2 cellular contexts compared by ENCODE assay signal in genomic region chr18:9016819-9017169, GRCh38.
A peak's percentile ranks its signal among the peaks of the same experiment; 100 is the strongest.
TF ChIP-seq lines count a peak whose summit lies in the region.

No MANE protein-coding gene starts in this region.

TF ChIP-seq in IMR-90, 13 proteins besides CTCF, POLR2A, EP300 and RAD21:
- TF ChIP-seq, protein P1, sequence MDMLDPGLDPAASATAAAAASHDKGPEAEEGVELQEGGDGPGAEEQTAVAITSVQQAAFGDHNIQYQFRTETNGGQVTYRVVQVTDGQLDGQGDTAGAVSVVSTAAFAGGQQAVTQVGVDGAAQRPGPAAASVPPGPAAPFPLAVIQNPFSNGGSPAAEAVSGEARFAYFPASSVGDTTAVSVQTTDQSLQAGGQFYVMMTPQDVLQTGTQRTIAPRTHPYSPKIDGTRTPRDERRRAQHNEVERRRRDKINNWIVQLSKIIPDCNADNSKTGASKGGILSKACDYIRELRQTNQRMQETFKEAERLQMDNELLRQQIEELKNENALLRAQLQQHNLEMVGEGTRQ (IDR thresholded peaks at IDR 0.05; ENCODE audit: low read depth, low read length) = no peak
- no peak for TF ChIP-seq MAFK (IDR thresholded peaks at IDR 0.05; ENCODE audit: low read depth, low read length)
- TF ChIP-seq FOS (IDR thresholded peaks at IDR 0.05; ENCODE audit: low read depth, low read length) = no peak
- TF ChIP-seq, protein P2, sequence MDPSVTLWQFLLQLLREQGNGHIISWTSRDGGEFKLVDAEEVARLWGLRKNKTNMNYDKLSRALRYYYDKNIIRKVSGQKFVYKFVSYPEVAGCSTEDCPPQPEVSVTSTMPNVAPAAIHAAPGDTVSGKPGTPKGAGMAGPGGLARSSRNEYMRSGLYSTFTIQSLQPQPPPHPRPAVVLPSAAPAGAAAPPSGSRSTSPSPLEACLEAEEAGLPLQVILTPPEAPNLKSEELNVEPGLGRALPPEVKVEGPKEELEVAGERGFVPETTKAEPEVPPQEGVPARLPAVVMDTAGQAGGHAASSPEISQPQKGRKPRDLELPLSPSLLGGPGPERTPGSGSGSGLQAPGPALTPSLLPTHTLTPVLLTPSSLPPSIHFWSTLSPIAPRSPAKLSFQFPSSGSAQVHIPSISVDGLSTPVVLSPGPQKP (IDR thresholded peaks at IDR 0.05; ENCODE audit: borderline replicate concordance, low read depth, low read length) = no peak
- TF ChIP-seq CHD1 (IDR thresholded peaks at IDR 0.05; ENCODE audit: low read depth, low read length) = no peak
- TF ChIP-seq SMC3 (IDR thresholded peaks at IDR 0.05; ENCODE audit: low read depth, low read length) = no peak
- no peak for TF ChIP-seq MXI1 (IDR thresholded peaks at IDR 0.05; ENCODE audit: borderline replicate concordance, low read depth, low read length)
- TF ChIP-seq CEBPB (IDR thresholded peaks at IDR 0.05; ENCODE audit: low read depth, low read length) = no peak
- no peak for TF ChIP-seq BHLHE40 (IDR thresholded peaks at IDR 0.05; ENCODE audit: low read depth, low read length)
- no peak for TF ChIP-seq RFX5 (IDR thresholded peaks at IDR 0.05; ENCODE audit: low read depth, low read length)
- no peak for TF ChIP-seq RCOR1 (IDR thresholded peaks at IDR 0.05; ENCODE audit: insufficient replicate concordance, low read length)
- no peak for TF ChIP-seq MAZ (IDR thresholded peaks at IDR 0.05; ENCODE audit: borderline replicate concordance, low read depth, low read length)
- TF ChIP-seq NFE2L2 (IDR thresholded peaks at IDR 0.05; ENCODE audit: low read depth, low read length) = no peak

TF ChIP-seq in H1, 55 proteins besides CTCF, POLR2A, EP300 and RAD21:
- TF ChIP-seq, protein P3, sequence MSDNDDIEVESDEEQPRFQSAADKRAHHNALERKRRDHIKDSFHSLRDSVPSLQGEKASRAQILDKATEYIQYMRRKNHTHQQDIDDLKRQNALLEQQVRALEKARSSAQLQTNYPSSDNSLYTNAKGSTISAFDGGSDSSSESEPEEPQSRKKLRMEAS (IDR thresholded peaks at IDR 0.05) = peak; percentile 32; the same call in 1 of the 2 replicates
- TF ChIP-seq HDAC2 (IDR thresholded peaks at IDR 0.05; ENCODE audit: borderline replicate concordance in 1 of 2, low read depth in 2 of 2, low read length in 2 of 2) = 0 out of 4 replicates have a peak, but pooled peaks of 1 of the 2 experiments have one; percentile 38
- TF ChIP-seq SP4 (IDR thresholded peaks at IDR 0.05; ENCODE audit: low read length) = 0 out of 2 replicates have a peak, but pooled peaks have one; percentile 47
- TF ChIP-seq RXRA (IDR thresholded peaks at IDR 0.05; ENCODE audit: insufficient read depth, low read depth, low read length) = no peak
- TF ChIP-seq POU5F1 (IDR thresholded peaks at IDR 0.05; ENCODE audit: low read depth, low read length) = no peak
